In the genomic region with DNA sequence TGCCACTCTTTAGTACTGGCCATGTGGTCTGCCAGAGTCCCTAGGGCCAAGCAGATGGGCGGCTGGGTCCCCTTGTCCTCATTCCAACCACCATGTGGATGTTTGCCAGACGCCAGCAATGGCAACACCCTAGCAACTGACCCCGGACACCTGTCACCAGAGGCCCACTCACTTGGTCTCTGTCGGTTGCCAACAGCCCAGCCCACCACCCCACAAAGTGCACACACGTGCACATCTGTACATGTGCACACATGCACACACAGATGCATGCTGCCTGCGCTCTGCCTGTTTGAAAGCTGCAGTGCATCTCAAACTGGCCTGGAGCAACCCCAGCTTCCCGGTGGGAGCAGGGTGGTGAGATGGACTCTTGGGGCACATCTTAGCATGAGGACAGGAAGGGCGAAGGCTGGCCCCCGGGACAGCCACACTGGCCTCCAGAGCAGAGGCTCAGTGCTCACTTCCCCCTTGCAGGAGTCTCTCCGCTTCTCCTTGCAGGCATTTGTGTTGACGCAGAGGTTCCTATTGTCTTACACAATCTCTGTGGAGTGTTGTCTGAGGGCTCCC, we compare ENCODE assay signal across 1 cellular context.
TF ChIP-seq lines count a peak whose summit lies in the region.

No MANE protein-coding gene starts in this region.

TF ChIP-seq in H1, 55 proteins besides CTCF, POLR2A, EP300 and RAD21:
- no peak for TF ChIP-seq TBP (IDR thresholded peaks at IDR 0.05; ENCODE audit: low read depth, low read length)
- no peak for TF ChIP-seq KDM4A (IDR thresholded peaks at IDR 0.05; ENCODE audit: low read depth, low read length, severe bottlenecking)
